ENCODE assay signal across 17 cellular contexts in genomic region chr14:54633076-54633475, GRCh38.
DNase-seq lines count a peak whose midpoint lies in the region; ATAC-seq, FAIRE-seq and TF ChIP-seq lines count a peak whose summit lies in the region.
"Had no signal": no experiment of that assay in that cellular context is flagged by ENCODE, and none has a peak within 500 bp of the region (broad histone marks: within the 10 kb centered on the region; RNA-seq: fewer than 3 reads in every experiment).

No MANE protein-coding gene starts in this region.

- H3K23me2 ChIP-seq in H1 (ENCODE audit: low read depth, low read length) = no peaks in the 10 kb centered on the region

- peak; percentile 8 for ATAC-seq in left ventricle myocardium superior
- no peak for ATAC-seq in heart right ventricle
- ATAC-seq: A549, GM12878, HCT116 had no signal

- peak overlapping the region; percentile 26 to 65 (median 44) for H3K27ac Mint-ChIP-seq in nephron

- H2AK5ac ChIP-seq in H1 (ENCODE audit: low read depth, low read length) = no peak overlapping the region

- peaks cover 3% of the 10 kb centered on the region; the same call in 1 of the 2 replicates for H3K79me1 ChIP-seq in H1 (ENCODE audit: low read depth, low read length)

- peak overlapping the region in 1 of 3 experiments; percentile 7 for H3K4me3 Mint-ChIP-seq in nephron
- H3K4me3 Mint-ChIP-seq: CD4-positive, alpha-beta memory T cell had no signal

- TF ChIP-seq CTCF in heart right ventricle (IDR thresholded peaks at IDR 0.05) (no peak), H1 (IDR thresholded peaks at IDR 0.05; ENCODE audit: control extremely low read depth in 1 of 3, insufficient read depth in 1 of 3, low read depth in 1 of 3, low read length in 3 of 3) (no peak), nephron (IDR thresholded peaks at IDR 0.05; ENCODE audit: unreplicated experiment in 3 of 3) (no peak)

- no peak overlapping the region for H3K56ac ChIP-seq in H1 (replicated peaks; ENCODE audit: insufficient read length, low read depth, low read length)

- no peak overlapping the region for H2BK12ac ChIP-seq in H1 (ENCODE audit: low read depth, low read length)

- intact Hi-C loops in left ventricle myocardium superior (cut with micrococcal nuclease) (no loop called here), heart right ventricle (cut with DNase I) (no loop called here)

- no peaks in the 10 kb centered on the region for H3K79me2 ChIP-seq in H1 (ENCODE audit: control insufficient read depth in 1 of 2, insufficient read depth in 2 of 2, low read length in 2 of 2)

- H2BK120ac ChIP-seq in H1 (replicated peaks; ENCODE audit: low read depth, low read length) = no peak overlapping the region

- H2BK15ac ChIP-seq in H1 (ENCODE audit: low read length) = no peak overlapping the region

- H3K9ac ChIP-seq in H1 (replicated peaks in 1 of 4; ENCODE audit: extremely low read depth in 1 of 4, low read depth in 3 of 4, low read length in 3 of 4) = no peak overlapping the region

- H2AFZ ChIP-seq in H1 (ENCODE audit: low read length) = no peak overlapping the region

- peak overlapping the region; percentile 47; the same call in 1 of the 2 replicates for H2BK5ac ChIP-seq in H1 (ENCODE audit: low read depth, low read length)

- peak overlapping the region; percentile 58; the same call in 1 of the 2 replicates for H4K8ac ChIP-seq in H1 (ENCODE audit: extremely low read depth, insufficient read depth, low read length)

- H3K4me3 ChIP-seq in heart right ventricle = no peak overlapping the region
- no peak overlapping the region for H3K4me3 ChIP-seq in H1 (ENCODE audit: extremely low read depth in 1 of 4, insufficient read depth in 2 of 4, low read depth in 3 of 4, low read length in 4 of 4)
- H3K4me3 ChIP-seq: A549, GM12878 had no signal

- H3K27me3 Mint-ChIP-seq in nephron (ENCODE audit: low read depth) = no peaks in the 10 kb centered on the region

- H3K36me3 Mint-ChIP-seq in nephron (ENCODE audit: low read depth) = peaks cover 4% of the 10 kb centered on the region
- H3K36me3 Mint-ChIP-seq: CD4-positive, alpha-beta memory T cell had no signal

- H3K4me1 Mint-ChIP-seq in nephron = peaks cover 50% of the 10 kb centered on the region

- H3K36me3 ChIP-seq in heart right ventricle (no peaks in the 10 kb centered on the region), H1 (ENCODE audit: control insufficient read depth in 2 of 4, insufficient read depth in 4 of 4, low read length in 3 of 4) (no peaks in the 10 kb centered on the region)
- H3K36me3 ChIP-seq: BE2C had no signal

- no peak for TF ChIP-seq RAD21 in H1 (IDR thresholded peaks at IDR 0.05 in 1 of 2, conservative IDR thresholded peaks at IDR 0.05 in 1 of 2; ENCODE audit: low read depth in 2 of 2, low read length in 2 of 2)

- POLR2A ChIA-PET in H1 (lab: Charles Lee; ENCODE audit: partially characterized antibody) = interaction anchor here (2.7 kb wide), 1 partner anchor 10 kb away, joined by 8 read pairs; no protein-coding TSS in a partner anchor

- H3K27ac ChIP-seq in heart right ventricle (peak overlapping the region in 3 of 10 donors; percentile 4 to 41 (median 33)), H1 (ENCODE audit: low read depth, low read length) (no peak overlapping the region; the same call in 1 of the 2 replicates)
- H3K27ac ChIP-seq: A549, C4-2B had no signal

- H3K9me3 Mint-ChIP-seq in nephron = peaks cover 4% of the 10 kb centered on the region

- no peak overlapping the region for H4K5ac ChIP-seq in H1 (ENCODE audit: insufficient read length, low read depth, low read length)

- H3K27me3 ChIP-seq in heart right ventricle (no peaks in the 10 kb centered on the region), H1 (replicated peaks in 1 of 4; ENCODE audit: control insufficient read depth in 3 of 4, extremely low read depth in 1 of 4, insufficient read depth in 3 of 4, low read length in 3 of 4) (no peaks in the 10 kb centered on the region)
- H3K27me3 ChIP-seq: BE2C had no signal

- H3K23ac ChIP-seq in H1 (ENCODE audit: insufficient read length) = no peak overlapping the region

- H2BK20ac ChIP-seq in H1 (ENCODE audit: low read length) = no peak overlapping the region

- no peaks in the 10 kb centered on the region for H4K20me1 ChIP-seq in H1 (replicated peaks in 1 of 2; ENCODE audit: control insufficient read depth in 1 of 2, insufficient read depth in 2 of 2, low read length in 2 of 2)

- H3K14ac ChIP-seq in H1 (ENCODE audit: insufficient read length) = no peak overlapping the region

- WGBS in heart right ventricle, 2 donors = 66 to 71% methylated on average over 4 of the region's 4 CpGs
- 88% methylated on average over 4 of the region's 4 CpGs; no CpG with 5 or more reads in 1 of the 2 experiments for WGBS in H1 (ENCODE audit: extremely low coverage in 1 of 2, insufficient coverage in 1 of 2, insufficient read length in 1 of 2, insufficient replicate concordance in 2 of 2, low coverage in 1 of 2, low lambda C conversion rate in 2 of 2, missing lambda C conversion rate in 1 of 2), 2 experiments

- DNase-seq in left ventricle myocardium superior (no peak), heart right ventricle (no peak), H1 (ENCODE audit: low read depth in 1 of 2, low spot score in 2 of 2) (no peak), urothelium cell line (ENCODE audit: low spot score) (no peak), NCI-H128 (lab: John Stamatoyannopoulos, UW; ENCODE audit: unreplicated experiment) (no peak), 8988T (no peak), A172 (ENCODE audit: low spot score) (no peak)
- DNase-seq: BE2C; CD4-positive, alpha-beta memory T cell; DMS79 had no signal

- H4K91ac ChIP-seq in H1 (replicated peaks; ENCODE audit: insufficient read length, low read length) = no peak overlapping the region

- H3K4me1 ChIP-seq in heart right ventricle (peaks cover 6 to 60% (median 35%) of the 10 kb centered on the region in 9 donors), H1 (replicated peaks in 1 of 4; ENCODE audit: control insufficient read depth in 3 of 4, insufficient read depth in 4 of 4, low read length in 3 of 4) (peaks cover 0 to 2% (median 0%) of the 10 kb centered on the region in 4 experiments; a peak in 2 of 7 replicates)
- H3K4me1 ChIP-seq: BE2C had no signal

- TF ChIP-seq EP300 in H1 (IDR thresholded peaks at IDR 0.05; ENCODE audit: borderline replicate concordance in 1 of 2, low read depth in 2 of 2, low read length in 2 of 2) = no peak

- no peak for FAIRE-seq in H1 (lab: Jason Lieb, UNC)
- peak; percentile 87 for FAIRE-seq in urothelium cell line (lab: Jason Lieb, UNC)
- FAIRE-seq: A549, GM12878, GM18507, H54 had no signal

- H3K18ac ChIP-seq in H1 (ENCODE audit: extremely low read depth, low read length) = no peak overlapping the region

- H3K4me2 ChIP-seq in H1 (ENCODE audit: insufficient read depth in 1 of 2, low read depth in 2 of 2, low read length in 2 of 2) = no peak overlapping the region
- H3K4me2 ChIP-seq: A549 had no signal

- H3K4ac ChIP-seq in H1 (replicated peaks; ENCODE audit: insufficient read length, low read depth, low read length) = no peak overlapping the region

- CTCF ChIA-PET in H1 (lab: Charles Lee; ENCODE audit: partially characterized antibody) = interaction anchor here (0.6 to 2.3 kb wide), 4 partner anchors 10 to 69 kb away, joined by 3 to 8 read pairs (median 7); no protein-coding TSS in a partner anchor

- TF ChIP-seq POLR2A in H1 (IDR thresholded peaks at IDR 0.05; ENCODE audit: control extremely low read depth in 1 of 2, low read depth in 2 of 2, low read length in 2 of 2) = no peak

- H3K9me3 ChIP-seq in heart right ventricle = no peaks in the 10 kb centered on the region
- H3K9me3 ChIP-seq in H1 (ENCODE audit: insufficient read depth in 2 of 2, low read depth in 1 of 2, low read length in 1 of 2) = no peaks in the 10 kb centered on the region
- H3K9me3 ChIP-seq: A549 had no signal

TF ChIP-seq in H1, 55 proteins besides CTCF, POLR2A, EP300 and RAD21 (continues in another document):
- TF ChIP-seq SAP30 (IDR thresholded peaks at IDR 0.05; ENCODE audit: insufficient read depth, insufficient replicate concordance, low read length) (no peak), SP4 (IDR thresholded peaks at IDR 0.05; ENCODE audit: low read length) (no peak), KDM5A (IDR thresholded peaks at IDR 0.05; ENCODE audit: low read length) (no peak), NANOG (IDR thresholded peaks at IDR 0.05; ENCODE audit: insufficient read depth, low read depth, low read length, poor library complexity, severe bottlenecking) (no peak), BRCA1 (IDR thresholded peaks at IDR 0.05; ENCODE audit: low read depth, low read length) (no peak), RFX5 (IDR thresholded peaks at IDR 0.05; ENCODE audit: borderline replicate concordance, low read depth, low read length) (no peak)
